ENCODE assay signal across 19 cellular contexts in the genomic region with DNA sequence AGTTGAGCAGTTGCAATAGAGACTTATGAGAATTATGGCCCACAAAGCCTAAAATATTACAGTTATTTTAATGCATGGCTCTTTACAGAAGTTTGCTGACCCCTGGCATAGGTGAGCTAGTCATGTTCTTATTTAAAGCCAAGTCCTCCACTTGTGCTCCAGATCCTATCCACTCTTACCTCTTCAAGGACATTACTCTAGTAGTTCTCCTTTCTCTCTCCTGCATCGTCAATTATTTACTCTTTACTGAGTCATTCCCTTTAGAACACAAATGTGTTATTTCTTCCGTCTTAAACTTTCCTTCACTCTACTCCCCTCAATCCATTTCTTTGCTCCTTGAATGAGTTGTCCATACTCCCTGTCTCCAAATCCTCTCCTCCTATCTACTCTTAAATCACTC.
"Had no signal": no experiment of that assay in that cellular context is flagged by ENCODE, and none has a peak within 500 bp of the region (broad histone marks: within the 10 kb centered on the region; RNA-seq: fewer than 3 reads in every experiment).

No MANE protein-coding gene starts in this region.

- H3K4me3 ChIP-seq: K562 had no signal

- DNase-seq: MV-4-11, NCI-H1048, NCI-H1105, NCI-H1417, NCI-H1436 treated with DMSO at 0.1 percent for 48 hours, NCI-H1694 treated with DMSO at 0.1 percent for 48 hours, NCI-H1930, NCI-H2081, NCI-H2107, NCI-H2227 treated with DMSO at 0.1 percent for 48 hours, NCI-H524, NCI-H526 treated with DMSO at 0.1 percent for 48 hours, NCI-H748 treated with DMSO at 0.1 percent for 48 hours, SHP77, SK-N-SH had no signal

- H3K27ac ChIP-seq: HL-60, RWPE1 had no signal

- H3K9me2 ChIP-seq: SK-N-SH had no signal

- H3K4me2 ChIP-seq: SK-N-SH had no signal

- ATAC-seq: K562, Panc1 had no signal

- H3K9me3 ChIP-seq: SK-N-SH had no signal

- H3K9ac ChIP-seq: SK-N-SH had no signal
